In the genomic region with DNA sequence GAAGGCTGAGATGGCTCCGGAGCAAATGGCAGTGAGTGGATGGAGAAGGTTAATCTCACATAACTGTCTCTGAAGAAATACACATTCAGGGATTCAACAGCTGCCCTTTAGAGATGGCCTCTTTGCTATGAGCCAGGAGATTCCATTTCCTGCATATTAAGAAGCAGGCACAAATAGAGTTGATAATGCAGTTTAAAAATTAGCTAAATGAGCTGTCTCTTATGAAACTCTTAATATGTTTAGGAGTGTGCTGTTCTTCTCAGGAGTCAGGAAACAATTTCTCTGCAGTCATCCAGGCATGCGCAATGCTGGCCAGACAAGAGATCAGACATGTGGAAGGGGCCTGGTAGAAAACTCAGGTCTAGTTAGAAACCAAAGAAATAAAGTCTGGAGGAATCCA, we compare ENCODE assay signal across 24 cellular contexts.
A peak's percentile ranks its signal among the peaks of the same experiment; 100 is the strongest.
DNase-seq lines count a peak whose midpoint lies in the region; ATAC-seq and TF ChIP-seq lines count a peak whose summit lies in the region.
"Had no signal": no experiment of that assay in that cellular context is flagged by ENCODE, and none has a peak within 500 bp of the region (broad histone marks: within the 10 kb centered on the region; RNA-seq: fewer than 3 reads in every experiment).

No MANE protein-coding gene starts in this region.

- H3K4me1 Mint-ChIP-seq in glutamatergic neuron (ENCODE audit: low read depth, unreplicated experiment) (peaks cover 19% of the 10 kb centered on the region), nephron (peaks cover 50% of the 10 kb centered on the region), type B pancreatic cell (ENCODE audit: unreplicated experiment) (peaks cover 22% of the 10 kb centered on the region)
- H3K4me1 Mint-ChIP-seq: activated CD4-positive, alpha-beta T cell treated with anti-CD3 and anti-CD28 coated beads for 36 hours; activated naive CD4-positive, alpha-beta T cell treated with anti-CD3 and anti-CD28 coated beads, Interleukin-2, amount 10 ng/mL, durations not matched to agents 7 days and 5 days; activated T-helper 17 cell treated with anti-CD3 and anti-CD28 coated beads, Interleukin-2, amount 50 U/mL, for 72 hours had no signal

- peaks cover 3% of the 10 kb centered on the region for H3K36me3 Mint-ChIP-seq in glutamatergic neuron (ENCODE audit: unreplicated experiment)
- no peaks in the 10 kb centered on the region for H3K36me3 Mint-ChIP-seq in nephron (ENCODE audit: low read depth)
- H3K36me3 Mint-ChIP-seq in type B pancreatic cell: no peaks in the 10 kb centered on the region
- H3K36me3 Mint-ChIP-seq: activated naive CD4-positive, alpha-beta T cell treated with anti-CD3 and anti-CD28 coated beads, Interleukin-2, amount 10 ng/mL, durations not matched to agents 7 days and 5 days had no signal

- peak overlapping the region; percentile 29 for H3K27ac Mint-ChIP-seq in glutamatergic neuron (ENCODE audit: unreplicated experiment)
- peak overlapping the region; percentile 86 to 97 (median 95) for H3K27ac Mint-ChIP-seq in nephron
- peak overlapping the region; percentile 76 for H3K27ac Mint-ChIP-seq in type B pancreatic cell
- H3K27ac Mint-ChIP-seq: activated CD4-positive, alpha-beta T cell treated with anti-CD3 and anti-CD28 coated beads for 36 hours; activated CD8-positive, alpha-beta T cell treated with anti-CD3 and anti-CD28 coated beads for 36 hours; activated naive CD4-positive, alpha-beta T cell treated with anti-CD3 and anti-CD28 coated beads, Interleukin-2, amount 10 ng/mL, durations not matched to agents 7 days and 5 days; activated T-helper 17 cell treated with anti-CD3 and anti-CD28 coated beads, Interleukin-2, amount 50 U/mL, for 72 hours; T-helper 2 cell treated with Interferon-gamma antibody and Interleukin-4, amounts not matched to agents 5 μg/mL and 100 μg/mL, for 36 hours had no signal

- DNase-seq in NCI-H345 treated with DMSO at 0.1 percent for 48 hours (lab: John Stamatoyannopoulos, UW; ENCODE audit: unreplicated experiment): peak; percentile 14
- no peak for DNase-seq in NCI-H345 (lab: John Stamatoyannopoulos, UW)
- DNase-seq in glutamatergic neuron: no peak
- DNase-seq in type B pancreatic cell (ENCODE audit: extremely low spot score, unreplicated experiment): no peak
- DNase-seq in SIG-M5 treated with dmso at 0.1 percent for 504 hours (lab: John Stamatoyannopoulos, UW; ENCODE audit: unreplicated experiment): no peak
- DNase-seq in uterus: no peak
- DNase-seq: activated CD4-positive, alpha-beta T cell treated with anti-CD3 and anti-CD28 coated beads for 36 hours; activated CD8-positive, alpha-beta T cell treated with anti-CD3 and anti-CD28 coated beads for 36 hours; activated naive CD4-positive, alpha-beta T cell treated with anti-CD3 and anti-CD28 coated beads, Interleukin-2, amount 10 ng/mL, durations not matched to agents 7 days and 5 days; amniotic stem cell; DND-41; gastrocnemius medialis; GF-D8; MV-4-11; SHP77; small intestine; stimulated activated naive CD4-positive, alpha-beta T cell; upper lobe of right lung had no signal

- peaks cover 6% of the 10 kb centered on the region for H3K27me3 Mint-ChIP-seq in glutamatergic neuron (ENCODE audit: unreplicated experiment)
- no peaks in the 10 kb centered on the region for H3K27me3 Mint-ChIP-seq in nephron (ENCODE audit: low read depth)
- peaks cover 14% of the 10 kb centered on the region for H3K27me3 Mint-ChIP-seq in type B pancreatic cell

- H3K9me3 ChIP-seq in uterus: no peaks in the 10 kb centered on the region
- H3K9me3 ChIP-seq: gastrocnemius medialis, upper lobe of right lung had no signal

- no peaks in the 10 kb centered on the region for H3K9me3 Mint-ChIP-seq in glutamatergic neuron (ENCODE audit: unreplicated experiment)
- H3K9me3 Mint-ChIP-seq in nephron: peaks cover 2% of the 10 kb centered on the region
- H3K9me3 Mint-ChIP-seq in type B pancreatic cell: no peaks in the 10 kb centered on the region
- H3K9me3 Mint-ChIP-seq: activated CD8-positive, alpha-beta T cell treated with anti-CD3 and anti-CD28 coated beads for 36 hours; activated naive CD4-positive, alpha-beta T cell treated with anti-CD3 and anti-CD28 coated beads, Interleukin-2, amount 10 ng/mL, durations not matched to agents 7 days and 5 days; activated T-helper 17 cell treated with anti-CD3 and anti-CD28 coated beads, Interleukin-2, amount 50 U/mL, for 72 hours; T-helper 2 cell treated with Interferon-gamma antibody and Interleukin-4, amounts not matched to agents 5 μg/mL and 100 μg/mL, for 36 hours had no signal

- ATAC-seq in HG02852 (IDR thresholded peaks at IDR 0.05; ENCODE audit: unreplicated experiment): no peak
- ATAC-seq: activated CD4-positive, alpha-beta T cell treated with anti-CD3 and anti-CD28 coated beads for 36 hours; activated CD8-positive, alpha-beta T cell treated with anti-CD3 and anti-CD28 coated beads for 36 hours; activated T-helper 17 cell treated with anti-CD3 and anti-CD28 coated beads, Interleukin-2, amount 50 U/mL, for 72 hours; gastrocnemius medialis; Panc1 had no signal

- H3K36me3 ChIP-seq in uterus: no peaks in the 10 kb centered on the region
- H3K36me3 ChIP-seq: gastrocnemius medialis, upper lobe of right lung had no signal

- H3K27me3 ChIP-seq in uterus: no peaks in the 10 kb centered on the region
- H3K27me3 ChIP-seq: gastrocnemius medialis had no signal

- no peaks in the 10 kb centered on the region for H3K4me1 ChIP-seq in uterus
- H3K4me1 ChIP-seq: gastrocnemius medialis, upper lobe of right lung had no signal

- no peak for TF ChIP-seq CTCF in glutamatergic neuron (IDR thresholded peaks at IDR 0.05; ENCODE audit: partially characterized antibody, unreplicated experiment)
- TF ChIP-seq CTCF in nephron (IDR thresholded peaks at IDR 0.05; ENCODE audit: unreplicated experiment in 3 of 3): no peak
- no peak for TF ChIP-seq CTCF in type B pancreatic cell (conservative IDR thresholded peaks at IDR 0.05)
- TF ChIP-seq CTCF in uterus (IDR thresholded peaks at IDR 0.05): no peak

- no peak overlapping the region for H3K27ac ChIP-seq in uterus
- H3K27ac ChIP-seq: C4-2B, gastrocnemius medialis, upper lobe of right lung had no signal

- H3K4me3 Mint-ChIP-seq in glutamatergic neuron (ENCODE audit: unreplicated experiment) (peak overlapping the region; percentile 27), nephron (peak overlapping the region in 2 of 3 experiments; percentile 40 to 49), type B pancreatic cell (peak overlapping the region; percentile 57)
- H3K4me3 Mint-ChIP-seq: activated CD4-positive, alpha-beta T cell treated with anti-CD3 and anti-CD28 coated beads for 36 hours; activated CD8-positive, alpha-beta T cell treated with anti-CD3 and anti-CD28 coated beads for 36 hours; activated naive CD4-positive, alpha-beta T cell treated with anti-CD3 and anti-CD28 coated beads, Interleukin-2, amount 10 ng/mL, durations not matched to agents 7 days and 5 days; activated T-helper 17 cell treated with anti-CD3 and anti-CD28 coated beads, Interleukin-2, amount 50 U/mL, for 72 hours; T-helper 2 cell treated with Interferon-gamma antibody and Interleukin-4, amounts not matched to agents 5 μg/mL and 100 μg/mL, for 36 hours had no signal

- TF ChIP-seq POLR2A in uterus (IDR thresholded peaks at IDR 0.05): no peak

- intact Hi-C loops in uterus (cut with DNase I; ENCODE audit: low total_unique reads): no loop called here

- H3K4me3 ChIP-seq in uterus: no peak overlapping the region
- H3K4me3 ChIP-seq: gastrocnemius medialis, upper lobe of right lung had no signal

Comparison
In these comparisons a context has a peak if more than half of its experiments do, and no peak if none do; other contexts are left out.
1. H3K27ac Mint-ChIP-seq: peak in every context shown above with its lines; median percentile 95 in nephron; 76 in type B pancreatic cell; 29 in glutamatergic neuron.